In genomic region chr14:61749264-61749663, GRCh38 we compare ENCODE assay signal across 11 cellular contexts. TPM values are rescaled to one million over a fixed set of nuclear protein-coding genes. Genes with fewer than 3 reads are reported as not detected.
A peak's percentile ranks its signal among the peaks of the same experiment; 100 is the strongest.
DNase-seq lines count a peak whose midpoint lies in the region; ATAC-seq, FAIRE-seq and TF ChIP-seq lines count a peak whose summit lies in the region.
"Had no signal": no experiment of that assay in that cellular context is flagged by ENCODE, and none has a peak within 500 bp of the region (broad histone marks: within the 10 kb centered on the region; RNA-seq: fewer than 3 reads in every experiment).

No MANE protein-coding gene starts in this region.

- no peaks in the 10 kb centered on the region for H3K4me1 ChIP-seq in hepatocyte (ENCODE audit: insufficient read depth)
- H3K4me1 ChIP-seq: testis had no signal

- DNase-seq in AG04450 (ENCODE audit: low read depth, low spot score) (no peak), GM18507 (ENCODE audit: extremely low spot score, insufficient read length, low read depth) (no peak), hepatocyte (ENCODE audit: low spot score) (no peak), SKM-1 (lab: John Stamatoyannopoulos, UW; ENCODE audit: unreplicated experiment) (no peak), COLO668 (lab: John Stamatoyannopoulos, UW; ENCODE audit: unreplicated experiment) (no peak)
- DNase-seq: activated naive CD4-positive, alpha-beta T cell; retina; testis had no signal

- peak; percentile 49 for FAIRE-seq in GM18507 (lab: Jason Lieb, UNC)

- H3K4me3 ChIP-seq in AG04450 (ENCODE audit: low read depth, low read length) (peak overlapping the region; percentile 31; the same call in 1 of the 2 replicates), WI38 (ENCODE audit: low read depth, low read length) (peak overlapping the region; percentile 61), hepatocyte (no peak overlapping the region)
- H3K4me3 ChIP-seq: testis had no signal

- no peaks in the 10 kb centered on the region for H3K9me2 ChIP-seq in hepatocyte (replicated peaks; ENCODE audit: insufficient read depth)

- H3K36me3 ChIP-seq in hepatocyte (replicated peaks; ENCODE audit: insufficient read depth, low read depth) = no peaks in the 10 kb centered on the region

- ATAC-seq in GM21360 (IDR thresholded peaks at IDR 0.05; ENCODE audit: unreplicated experiment) (no peak), HG03432 (IDR thresholded peaks at IDR 0.05; ENCODE audit: unreplicated experiment) (no peak)

- H2AFZ ChIP-seq in hepatocyte = no peak overlapping the region

- H3K27me3 ChIP-seq in AG04450 (ENCODE audit: control insufficient read depth, insufficient read depth, low read length) (no peaks in the 10 kb centered on the region), hepatocyte (no peaks in the 10 kb centered on the region)
- H3K27me3 ChIP-seq: testis had no signal

- no peaks in the 10 kb centered on the region for H4K20me1 ChIP-seq in hepatocyte (ENCODE audit: insufficient read depth, poor library complexity, severe bottlenecking)

- no peak overlapping the region for H3K4me2 ChIP-seq in hepatocyte

- TF ChIP-seq CTCF in AG04450 (IDR thresholded peaks at IDR 0.05; ENCODE audit: low read depth, low read length) (no peak), WI38 (IDR thresholded peaks at IDR 0.05; ENCODE audit: low read depth, low read length) (no peak), hepatocyte (IDR thresholded peaks at IDR 0.05; ENCODE audit: poor library complexity) (no peak)

- H3K9me3 ChIP-seq in AG04450 (ENCODE audit: control insufficient read depth, insufficient read depth, low read length) = no peaks in the 10 kb centered on the region
- no peaks in the 10 kb centered on the region for H3K9me3 ChIP-seq in hepatocyte (ENCODE audit: low read depth)
- H3K9me3 ChIP-seq: testis had no signal

- no peaks in the 10 kb centered on the region for H3K79me2 ChIP-seq in hepatocyte

- H3K27ac ChIP-seq in AG04450 (ENCODE audit: low read depth, low read length) (no peak overlapping the region), hepatocyte (peak overlapping the region; percentile 4)
- H3K27ac ChIP-seq: testis had no signal

- WGBS in hepatocyte (ENCODE audit: low lambda C conversion rate, missing lambda C conversion rate) = 87% methylated on average over 3 of the region's 3 CpGs

- POLR2A ChIA-PET in AG04450 (lab: Yijun Ruan, JAX) = interaction anchor here (0.6 to 1.7 kb wide), 2 partner anchors 13 to 27 kb away, joined by 3 to 8 read pairs; partner anchors contain the start of gene SNAPC1

- CTCF ChIA-PET in AG04450 (lab: Charles Lee) = interaction anchor here (0.6 to 2.0 kb wide), 5 partner anchors 88 to 289 kb away, joined by 3 to 10 read pairs (median 4); no protein-coding TSS in a partner anchor

RNA-seq across cellular contexts. Expression of gene SNAPC1, which starts 13.0 kb away (rescaled TPM):
- 11.3 and 18.6 TPM in 2 replicates for polyA plus RNA-seq in AG04450 (2011; rRNA removed)
- polyA minus RNA-seq in AG04450 (2011; rRNA and poly(A)+ RNA removed) = 2.9 and 4.9 TPM in 2 replicates
- 7.7 and 10.5 TPM in 2 replicates for total RNA-seq in hepatocyte
- polyA plus RNA-seq in hepatocyte = 3.4 and 8.7 TPM in 2 replicates

RNA-seq across cellular contexts. Expression of gene HIF1A, which starts 54.0 kb away (rescaled TPM):
- polyA plus RNA-seq in AG04450 (2011; rRNA removed) (210 and 262 TPM in 2 replicates), hepatocyte (169 and 181 TPM in 2 replicates)
- 202 and 355 TPM in 2 replicates for polyA minus RNA-seq in AG04450 (2011; rRNA and poly(A)+ RNA removed)
- 219 and 285 TPM in 2 replicates for total RNA-seq in hepatocyte
